Comparison of ENCODE assay signal across 8 cellular contexts in the genomic region with DNA sequence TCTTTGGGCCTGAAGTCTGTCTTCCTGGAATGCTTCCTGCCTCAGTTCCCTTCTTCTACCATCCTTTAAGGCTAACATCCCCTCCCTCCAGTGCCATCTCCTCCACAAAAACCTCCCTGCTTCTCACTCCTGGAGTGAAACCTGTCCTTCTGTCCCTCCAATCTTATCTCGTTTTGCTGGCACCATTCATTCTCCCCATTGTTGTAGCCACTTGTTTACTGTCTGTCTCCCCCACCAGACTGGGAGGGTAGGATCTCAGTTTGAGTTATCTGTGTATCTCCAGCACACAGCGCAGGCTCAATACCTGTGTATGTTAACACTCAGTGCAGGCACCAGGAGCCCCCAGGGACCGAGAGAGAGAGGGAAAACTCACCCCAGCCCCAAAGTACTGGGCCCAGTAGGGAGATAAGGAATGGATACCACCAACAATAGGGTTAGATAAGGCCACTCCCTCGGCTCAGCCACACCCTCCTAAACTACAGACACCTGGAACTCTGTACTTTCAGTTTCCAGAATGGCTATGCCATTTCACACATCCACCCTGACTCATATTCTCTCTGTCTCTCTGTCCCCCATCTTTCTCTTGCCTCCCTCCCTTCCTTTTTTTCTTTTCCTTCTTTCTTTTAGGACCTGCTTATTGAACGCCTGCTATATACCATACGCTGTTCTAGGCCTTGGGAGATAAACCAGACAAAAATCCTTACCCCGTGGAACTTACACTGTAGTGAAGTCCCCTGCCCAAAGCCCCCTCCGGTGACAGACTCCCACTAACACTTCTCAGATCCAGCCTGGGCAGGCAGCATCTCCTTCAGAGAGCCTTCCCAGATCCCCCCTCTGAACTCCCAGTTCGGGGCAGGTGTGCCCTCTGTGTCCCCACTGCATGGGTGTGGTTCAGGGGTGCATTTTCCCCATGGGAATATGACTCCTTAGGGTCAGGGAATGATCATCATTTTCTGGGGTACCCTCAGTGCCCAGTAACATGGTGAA. TPM values are rescaled to one million over a fixed set of nuclear protein-coding genes. Genes with fewer than 3 reads are reported as not detected.
DNase-seq lines count a peak whose midpoint lies in the region; ATAC-seq and TF ChIP-seq lines count a peak whose summit lies in the region.

No MANE protein-coding gene starts in this region.

- no peaks in the 10 kb centered on the region for H3K9me3 Mint-ChIP-seq in immature natural killer cell

- ATAC-seq in GM18502 (IDR thresholded peaks at IDR 0.05; ENCODE audit: poor library complexity, unreplicated experiment) (peak; percentile 56), HG02678 (IDR thresholded peaks at IDR 0.05; ENCODE audit: unreplicated experiment) (peak; percentile 38)

- H3K36me3 ChIP-seq in effector memory CD4-positive, alpha-beta T cell (ENCODE audit: control insufficient read depth, insufficient read depth, low read length) = no peaks in the 10 kb centered on the region

- no peak for DNase-seq in RWPE1 (ENCODE audit: low spot score)
- peak in 2 of 3 donors; percentile 21 to 29 for DNase-seq in immature natural killer cell
- no peak for DNase-seq in cortex of kidney (lab: John Stamatoyannopoulos, UW)
- no peak for DNase-seq in central memory CD4-positive, alpha-beta T cell
- no peak for DNase-seq in effector memory CD4-positive, alpha-beta T cell
- DNase-seq in hypothalamus (lab: John Stamatoyannopoulos, UW) = no peak

- peak overlapping the region; percentile 96 for H3K27ac ChIP-seq in RWPE1
- no peak overlapping the region for H3K27ac ChIP-seq in effector memory CD4-positive, alpha-beta T cell (ENCODE audit: insufficient read depth, low read length, poor library complexity, severe bottlenecking)

- no peak for TF ChIP-seq CTCF in RWPE1 (conservative IDR thresholded peaks at IDR 0.05; ENCODE audit: low read depth)

- H3K9me3 ChIP-seq in effector memory CD4-positive, alpha-beta T cell (ENCODE audit: control insufficient read depth, low read length) = no peaks in the 10 kb centered on the region

- H3K4me3 ChIP-seq in effector memory CD4-positive, alpha-beta T cell (ENCODE audit: insufficient read depth, low read depth, low read length, poor library complexity, severe bottlenecking) = no peak overlapping the region

- H3K4me3 Mint-ChIP-seq in immature natural killer cell = peak overlapping the region; percentile 43 to 99 (median 62)

- peak overlapping the region; percentile 74 to 97 (median 91) for H3K27ac Mint-ChIP-seq in immature natural killer cell

- H3K36me3 Mint-ChIP-seq in immature natural killer cell = no peaks in the 10 kb centered on the region

- peaks cover 10 to 16% (median 13%) of the 10 kb centered on the region in 3 donors for H3K27me3 Mint-ChIP-seq in immature natural killer cell (ENCODE audit: low read depth in 3 of 3)

- no peaks in the 10 kb centered on the region for H3K27me3 ChIP-seq in effector memory CD4-positive, alpha-beta T cell (replicated peaks; ENCODE audit: control insufficient read depth, insufficient read depth, low read length, poor library complexity, severe bottlenecking)

- peaks cover 46 to 52% of the 10 kb centered on the region in 2 donors for H3K4me1 Mint-ChIP-seq in immature natural killer cell

- POLR2A ChIA-PET in RWPE1 (lab: Yijun Ruan, JAX; ENCODE audit: low non-redundant PET) = no interaction called here

- H3K4me1 ChIP-seq in effector memory CD4-positive, alpha-beta T cell (ENCODE audit: control insufficient read depth, insufficient read depth, low read length, poor library complexity, severe bottlenecking) = peaks cover 36% of the 10 kb centered on the region

- CTCF ChIA-PET in RWPE1 (lab: Yijun Ruan, JAX) = no interaction called here

RNA-seq across cellular contexts. Expression of a gene that starts 3.3 kb away (rescaled TPM):
- polyA plus RNA-seq in immature natural killer cell = 10 to 100 TPM; 19.8 to 30.1 (median 21.1) TPM

Comparison
In these comparisons a context has a peak if more than half of its experiments do, and no peak if none do; other contexts are left out.
1. DNase-seq: peak in immature natural killer cell (2 of 3); none in RWPE1 (single experiment), cortex of kidney (single experiment), central memory CD4-positive, alpha-beta T cell (single experiment), effector memory CD4-positive, alpha-beta T cell (0 of 3) and hypothalamus (0 of 51).